9 cellular contexts compared by ENCODE assay signal in the genomic region with DNA sequence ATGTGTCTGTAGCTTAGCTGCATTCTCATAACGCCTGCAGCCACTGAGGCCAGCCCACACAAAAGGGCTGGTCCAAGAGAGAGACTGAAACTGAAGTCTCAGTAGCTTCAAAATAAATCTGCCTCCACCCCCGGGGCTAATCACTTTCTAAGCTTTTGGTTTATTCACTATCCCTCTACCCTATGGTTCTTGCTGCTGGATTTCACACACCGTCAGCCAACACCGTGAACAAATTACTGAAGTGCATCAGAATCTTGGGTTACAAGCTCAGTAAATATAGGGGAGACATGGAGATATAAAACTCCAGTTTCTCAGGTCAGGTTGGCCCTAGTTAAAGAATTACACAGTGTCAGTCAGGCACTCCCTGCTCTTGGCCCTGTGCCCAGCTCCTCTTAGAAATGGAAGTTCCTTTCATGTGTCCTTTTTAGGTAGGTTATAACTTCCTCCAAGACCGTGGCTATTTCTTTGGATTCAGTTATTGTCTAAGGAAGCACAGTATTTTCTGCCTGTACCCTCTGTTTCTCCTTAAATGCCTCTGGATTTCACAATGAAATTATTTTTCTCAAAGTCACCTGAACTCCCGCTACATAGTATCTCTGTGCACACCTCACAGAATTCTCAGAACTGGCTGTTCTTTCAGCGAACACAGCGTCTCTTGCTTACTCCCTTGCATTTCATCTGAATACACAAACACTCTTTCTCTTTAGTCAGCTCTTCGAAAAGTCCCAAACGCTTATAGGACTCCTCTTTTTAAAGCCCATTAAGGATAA.
A peak's percentile ranks its signal among the peaks of the same experiment; 100 is the strongest.
DNase-seq lines count a peak whose midpoint lies in the region; ATAC-seq, FAIRE-seq and TF ChIP-seq lines count a peak whose summit lies in the region.
"Had no signal": no experiment of that assay in that cellular context is flagged by ENCODE, and none has a peak within 500 bp of the region (broad histone marks: within the 10 kb centered on the region; RNA-seq: fewer than 3 reads in every experiment).

No MANE protein-coding gene starts in this region.

- FAIRE-seq in HTR-8/SVneo (lab: Jason Lieb, UNC): no peak
- FAIRE-seq: A204.1 had no signal

- peak overlapping the region; percentile 81 for H3K27ac Mint-ChIP-seq in mesothelial cell of epicardium

- peak; percentile 58 for ATAC-seq in GM21528 (IDR thresholded peaks at IDR 0.05; ENCODE audit: low FRiP score, unreplicated experiment)

- H3K4me3 Mint-ChIP-seq in mesothelial cell of epicardium: no peak overlapping the region

- no peaks in the 10 kb centered on the region for H3K27me3 Mint-ChIP-seq in mesothelial cell of epicardium (ENCODE audit: low read depth)

- H3K9me3 Mint-ChIP-seq in mesothelial cell of epicardium: no peaks in the 10 kb centered on the region

- DNase-seq in DMS 273 (lab: John Stamatoyannopoulos, UW; ENCODE audit: unreplicated experiment) (peak; percentile 57), DMS 273 treated with DMSO at 0.1 percent for 48 hours (lab: John Stamatoyannopoulos, UW) (no peak), LoVo (ENCODE audit: low spot score) (peak; percentile 81), astrocyte of the hippocampus (ENCODE audit: low read depth, low spot score) (peak; percentile 62), mesothelial cell of epicardium (ENCODE audit: low spot score in 2 of 2, unreplicated experiment in 2 of 2) (peak; percentile 49 to 74), HTR-8/SVneo (ENCODE audit: insufficient read length, low spot score) (no peak)
- no peak for DNase-seq in stimulated activated CD4-positive, alpha-beta T cell treated with anti-CD3 and anti-CD28 coated beads, Interleukin-1b, Interleukin-23, amount 100 ng/mL, for 48 hours

- peaks cover 21% of the 10 kb centered on the region for H3K4me1 Mint-ChIP-seq in mesothelial cell of epicardium

- TF ChIP-seq CTCF in mesothelial cell of epicardium (IDR thresholded peaks at IDR 0.05; ENCODE audit: unreplicated experiment): no peak

- H3K36me3 Mint-ChIP-seq in mesothelial cell of epicardium: no peaks in the 10 kb centered on the region

Comparison
In these comparisons a context has a peak if more than half of its experiments do, and no peak if none do; other contexts are left out.
1. DNase-seq: peak in DMS 273 (single experiment), LoVo (single experiment), astrocyte of the hippocampus (single experiment) and mesothelial cell of epicardium (2 of 2); none in DMS 273 treated with DMSO at 0.1 percent for 48 hours (single experiment), HTR-8/SVneo (single experiment) and stimulated activated CD4-positive, alpha-beta T cell treated with anti-CD3 and anti-CD28 coated beads, Interleukin-1b, Interleukin-23, amount 100 ng/mL, for 48 hours (single experiment).